20 cellular contexts compared by ENCODE assay signal in genomic region chr11:72627594-72628281, GRCh38. TPM values are rescaled to one million over a fixed set of nuclear protein-coding genes. Genes with fewer than 3 reads are reported as not detected.
DNase-seq lines count a peak whose midpoint lies in the region; ATAC-seq and TF ChIP-seq lines count a peak whose summit lies in the region.
"Had no signal": no experiment of that assay in that cellular context is flagged by ENCODE, and none has a peak within 500 bp of the region (broad histone marks: within the 10 kb centered on the region; RNA-seq: fewer than 3 reads in every experiment).

No MANE protein-coding gene starts in this region.

- DNase-seq in NCI-H446 (lab: John Stamatoyannopoulos, UW) (peak; percentile 25 to 82), coronary artery (ENCODE audit: low spot score) (no peak), hypothalamus (lab: John Stamatoyannopoulos, UW) (peak in 33 of 51 donors; percentile 18 to 80 (median 54)), gastrocnemius medialis (no peak), vagina (ENCODE audit: extremely low spot score in 2 of 2) (no peak), hepatocyte (ENCODE audit: low spot score) (no peak), foreskin fibroblast (no peak)
- DNase-seq in stimulated activated naive CD4-positive, alpha-beta T cell treated with Interleukin-2 at 50 U/mL for 16 hours (lab: John Stamatoyannopoulos, UW): no peak
- DNase-seq: activated CD8-positive, alpha-beta memory T cell treated with anti-CD3 and anti-CD28 coated beads, Interleukin-2, amount 10 ng/mL, durations not matched to agents 7 days and 5 days; cerebellar nuclear complex; foreskin keratinocyte; GDM1; lower lobe of right lung; naive thymus-derived CD8-positive, alpha-beta T cell; NCI-H1436 treated with DMSO at 0.1 percent for 48 hours; NCI-H524; PC-3; stimulated activated CD4-positive, alpha-beta T cell treated with anti-CD3 and anti-CD28 coated beads, Interleukin-2, amount 100 ng/mL, for 24 hours; testis had no signal

- H3K9me3 ChIP-seq in gastrocnemius medialis (no peaks in the 10 kb centered on the region), vagina (no peaks in the 10 kb centered on the region), hepatocyte (ENCODE audit: low read depth) (no peaks in the 10 kb centered on the region)
- H3K9me3 ChIP-seq: lower lobe of right lung, testis had no signal

- H3K79me2 ChIP-seq in hepatocyte: no peaks in the 10 kb centered on the region

- in situ Hi-C loops in gastrocnemius medialis (cut with MboI; ENCODE audit: low sequenced_read_pairs in 4 of 4): no loop called here

- H3K4me3 ChIP-seq in coronary artery: no peak overlapping the region
- no peak overlapping the region for H3K4me3 ChIP-seq in gastrocnemius medialis
- no peak overlapping the region for H3K4me3 ChIP-seq in vagina
- no peak overlapping the region for H3K4me3 ChIP-seq in hepatocyte
- H3K4me3 ChIP-seq in foreskin fibroblast (ENCODE audit: low read depth in 1 of 2, low read length in 2 of 2): no peak overlapping the region
- H3K4me3 ChIP-seq: GM12878, lower lobe of right lung, testis had no signal

- no peak overlapping the region for H3K4me2 ChIP-seq in hepatocyte

- no peak for ATAC-seq in gastrocnemius medialis
- ATAC-seq: activated CD8-positive, alpha-beta memory T cell treated with anti-CD3 and anti-CD28 coated beads, Interleukin-2, amount 10 ng/mL, durations not matched to agents 7 days and 5 days; foreskin keratinocyte; GM12878; lower lobe of right lung; naive thymus-derived CD8-positive, alpha-beta T cell; PC-3 had no signal

- H2AFZ ChIP-seq in hepatocyte: no peak overlapping the region

- H3K27ac ChIP-seq in coronary artery: peak overlapping the region; percentile 52 to 81
- H3K27ac ChIP-seq in gastrocnemius medialis: peak overlapping the region; percentile 54 to 81 (median 76)
- no peak overlapping the region for H3K27ac ChIP-seq in vagina
- no peak overlapping the region for H3K27ac ChIP-seq in hepatocyte
- H3K27ac ChIP-seq: foreskin keratinocyte, lower lobe of right lung, testis had no signal

- intact Hi-C loops in gastrocnemius medialis (cut with DNase I; ENCODE audit: low total_unique reads) (no loop called here), vagina (cut with DNase I) (no loop called here)

- no peaks in the 10 kb centered on the region for H3K27me3 ChIP-seq in gastrocnemius medialis
- no peaks in the 10 kb centered on the region for H3K27me3 ChIP-seq in vagina
- no peaks in the 10 kb centered on the region for H3K27me3 ChIP-seq in hepatocyte
- H3K27me3 ChIP-seq: testis had no signal

- no peaks in the 10 kb centered on the region for H4K20me1 ChIP-seq in hepatocyte (ENCODE audit: insufficient read depth, poor library complexity, severe bottlenecking)

- H3K4me1 ChIP-seq in gastrocnemius medialis (peaks cover 59 to 65% of the 10 kb centered on the region in 2 donors), vagina (peaks cover 30% of the 10 kb centered on the region), hepatocyte (ENCODE audit: insufficient read depth) (peaks cover 17% of the 10 kb centered on the region)
- H3K4me1 ChIP-seq: foreskin keratinocyte had no signal

- 99% methylated on average over 7 of the region's 7 CpGs for WGBS in hepatocyte (ENCODE audit: low lambda C conversion rate, missing lambda C conversion rate)

- H3K36me3 ChIP-seq in gastrocnemius medialis (no peaks in the 10 kb centered on the region), vagina (no peaks in the 10 kb centered on the region), hepatocyte (replicated peaks; ENCODE audit: insufficient read depth, low read depth) (no peaks in the 10 kb centered on the region)
- H3K36me3 ChIP-seq: lower lobe of right lung had no signal

- TF ChIP-seq CTCF in coronary artery (IDR thresholded peaks at IDR 0.05): no peak
- no peak for TF ChIP-seq CTCF in gastrocnemius medialis (IDR thresholded peaks at IDR 0.05 in 4 of 5, conservative IDR thresholded peaks at IDR 0.05 in 1 of 5)
- no peak for TF ChIP-seq CTCF in vagina (IDR thresholded peaks at IDR 0.05)
- TF ChIP-seq CTCF in hepatocyte (IDR thresholded peaks at IDR 0.05; ENCODE audit: poor library complexity): no peak
- TF ChIP-seq CTCF in foreskin fibroblast (IDR thresholded peaks at IDR 0.05; ENCODE audit: low read depth, low read length): no peak

- H3K9me2 ChIP-seq in hepatocyte (replicated peaks; ENCODE audit: insufficient read depth): no peaks in the 10 kb centered on the region

- no peak for TF ChIP-seq POLR2A in gastrocnemius medialis (IDR thresholded peaks at IDR 0.05)
- no peak for TF ChIP-seq POLR2A in vagina (IDR thresholded peaks at IDR 0.05)

RNA-seq across cellular contexts. Expression of gene PDE2A, which starts 46.5 kb away (rescaled TPM):
- total RNA-seq in gastrocnemius medialis (10 to 100 TPM; 13.4 to 26.6 (median 21.9) TPM), vagina (57.0 TPM), hepatocyte (2.2 and 3.5 TPM in 2 replicates)
- polyA plus RNA-seq in hepatocyte: 0.60 and 1.1 TPM in 2 replicates

Comparison
In these comparisons a context has a peak if more than half of its experiments do, and no peak if none do; other contexts are left out.
1. DNase-seq: peak in NCI-H446 (2 of 2) and hypothalamus (33 of 51); none in coronary artery (single experiment), gastrocnemius medialis (0 of 2), stimulated activated naive CD4-positive, alpha-beta T cell treated with Interleukin-2 at 50 U/mL for 16 hours (single experiment), vagina (0 of 2), hepatocyte (single experiment) and foreskin fibroblast (0 of 2).
2. H3K27ac ChIP-seq: peak in coronary artery (2 of 2) and gastrocnemius medialis (4 of 4); none in vagina (single experiment) and hepatocyte (single experiment).